Comparison of ENCODE assay signal across 9 cellular contexts in genomic region chr3:71057526-71057894, GRCh38.
DNase-seq lines count a peak whose midpoint lies in the region; ATAC-seq, FAIRE-seq and TF ChIP-seq lines count a peak whose summit lies in the region.
"Had no signal": no experiment of that assay in that cellular context is flagged by ENCODE, and none has a peak within 500 bp of the region (broad histone marks: within the 10 kb centered on the region; RNA-seq: fewer than 3 reads in every experiment).

No MANE protein-coding gene starts in this region.

- H3K9me3 ChIP-seq in H9 (ENCODE audit: control insufficient read depth, low read depth, low read length): no peaks in the 10 kb centered on the region
- H3K9me3 ChIP-seq in PC-3 (ENCODE audit: low read length): no peaks in the 10 kb centered on the region
- H3K9me3 ChIP-seq in H1 (ENCODE audit: insufficient read depth in 2 of 2, low read depth in 1 of 2, low read length in 1 of 2): no peaks in the 10 kb centered on the region

- CTCF ChIA-PET in PC-3 (lab: Charles Lee): no interaction called here
- CTCF ChIA-PET in H1 (lab: Charles Lee; ENCODE audit: partially characterized antibody): interaction anchor here (1.1 to 2.1 kb wide), 4 partner anchors 11 to 34 kb away, joined by 3 to 7 read pairs (median 6); no protein-coding TSS in a partner anchor

- no peak for TF ChIP-seq POLR2A in H1 (IDR thresholded peaks at IDR 0.05; ENCODE audit: control extremely low read depth in 1 of 2, low read depth in 2 of 2, low read length in 2 of 2)

- no peak overlapping the region for H3K56ac ChIP-seq in H9 (ENCODE audit: insufficient read length, low read depth, low read length)
- H3K56ac ChIP-seq in H1 (replicated peaks; ENCODE audit: insufficient read length, low read depth, low read length): no peak overlapping the region

- peak overlapping the region; percentile 38 to 59 (median 53); a peak in 2 of 7 replicates for H3K27ac Mint-ChIP-seq in H9
- no peak overlapping the region for H3K27ac Mint-ChIP-seq in nephron progenitor cell

- H3K79me1 ChIP-seq in H9 (ENCODE audit: insufficient read depth, low read depth, low read length, poor library complexity, severe bottlenecking): no peaks in the 10 kb centered on the region
- no peaks in the 10 kb centered on the region; the same call in 1 of the 2 replicates for H3K79me1 ChIP-seq in H1 (ENCODE audit: low read depth, low read length)

- H3K4me3 ChIP-seq in PC-3 (ENCODE audit: low read length) (peak overlapping the region; percentile 58), H1 (ENCODE audit: extremely low read depth in 1 of 4, insufficient read depth in 2 of 4, low read depth in 3 of 4, low read length in 4 of 4) (no peak overlapping the region)

- no peaks in the 10 kb centered on the region for H3K9me2 ChIP-seq in PC-3 (replicated peaks; ENCODE audit: low read length)

- H2BK12ac ChIP-seq in H9 (ENCODE audit: insufficient read length, low read depth, low read length): no peak overlapping the region
- H2BK12ac ChIP-seq in H1 (ENCODE audit: low read depth, low read length): no peak overlapping the region; the same call in 1 of the 2 replicates

- H2BK20ac ChIP-seq in H9 (ENCODE audit: low read depth, low read length, poor library complexity, severe bottlenecking) (no peak overlapping the region), H1 (ENCODE audit: low read length) (no peak overlapping the region)

- POLR2A ChIA-PET in PC-3 (lab: Charles Lee; ENCODE audit: unreplicated experiment): interaction anchor here (0.6 to 1.2 kb wide), 3 partner anchors 26 to 627 kb away, joined by 3 to 6 read pairs (median 4); no protein-coding TSS in a partner anchor
- POLR2A ChIA-PET in H1 (lab: Charles Lee; ENCODE audit: partially characterized antibody): interaction anchor here (0.5 kb wide), 1 partner anchor 529 kb away, joined by 5 read pairs; no protein-coding TSS in a partner anchor

- H3K4me1 ChIP-seq in H9 (ENCODE audit: insufficient read depth, low read length): peaks cover 8% of the 10 kb centered on the region; the same call in 1 of the 2 replicates
- peaks cover 84% of the 10 kb centered on the region for H3K4me1 ChIP-seq in PC-3 (ENCODE audit: insufficient read depth, low read length)
- H3K4me1 ChIP-seq in H1 (replicated peaks in 1 of 4; ENCODE audit: control insufficient read depth in 3 of 4, insufficient read depth in 4 of 4, low read length in 3 of 4): peaks cover 6 to 46% (median 19%) of the 10 kb centered on the region in 4 experiments

- no peaks in the 10 kb centered on the region for H3K36me3 ChIP-seq in PC-3 (ENCODE audit: low read depth, low read length)
- no peaks in the 10 kb centered on the region for H3K36me3 ChIP-seq in H1 (ENCODE audit: control insufficient read depth in 2 of 4, insufficient read depth in 4 of 4, low read length in 3 of 4)

- H2AK5ac ChIP-seq in H9 (ENCODE audit: insufficient read length, low read length) (no peak overlapping the region), H1 (ENCODE audit: low read depth, low read length) (no peak overlapping the region)

- no peak overlapping the region for H2BK5ac ChIP-seq in H9 (ENCODE audit: insufficient read length, low read length)
- H2BK5ac ChIP-seq in H1 (ENCODE audit: low read depth, low read length): no peak overlapping the region

- peaks cover 91 to 92% of the 10 kb centered on the region in 2 experiments for H3K4me1 Mint-ChIP-seq in H9
- no peaks in the 10 kb centered on the region for H3K4me1 Mint-ChIP-seq in nephron progenitor cell

- H3K79me2 ChIP-seq in H9 (ENCODE audit: insufficient read depth, low read length) (no peaks in the 10 kb centered on the region), PC-3 (ENCODE audit: low read length) (peaks cover 82% of the 10 kb centered on the region), H1 (ENCODE audit: control insufficient read depth in 1 of 2, insufficient read depth in 2 of 2, low read length in 2 of 2) (peaks cover 0 to 53% of the 10 kb centered on the region in 2 experiments; a peak in 2 of 4 replicates)

- no peak overlapping the region for H3K23ac ChIP-seq in H9 (ENCODE audit: insufficient read length, low read depth, low read length)
- H3K23ac ChIP-seq in H1 (ENCODE audit: insufficient read length): no peak overlapping the region

- H4K91ac ChIP-seq in H9 (ENCODE audit: insufficient read length, low read depth, low read length): no peak overlapping the region
- H4K91ac ChIP-seq in H1 (replicated peaks; ENCODE audit: insufficient read length, low read length): no peak overlapping the region

- no peak overlapping the region for H2BK15ac ChIP-seq in H9 (ENCODE audit: low read depth, low read length)
- no peak overlapping the region for H2BK15ac ChIP-seq in H1 (ENCODE audit: low read length)

- no peak overlapping the region for H3K4me2 ChIP-seq in H9 (ENCODE audit: insufficient read depth, insufficient read length, low read length)
- peak overlapping the region; percentile 85 for H3K4me2 ChIP-seq in PC-3 (ENCODE audit: low read length)
- no peak overlapping the region for H3K4me2 ChIP-seq in H1 (ENCODE audit: insufficient read depth in 1 of 2, low read depth in 2 of 2, low read length in 2 of 2)

- no peak overlapping the region for H3T11ph ChIP-seq in H9 (ENCODE audit: low read length)

- peaks cover 20% of the 10 kb centered on the region for H3F3A ChIP-seq in PC-3 (ENCODE audit: low read length, unreplicated experiment)

- H3K23me2 ChIP-seq in H9 (ENCODE audit: insufficient read length, low read depth, low read length, poor library complexity, severe bottlenecking) (no peaks in the 10 kb centered on the region), H1 (ENCODE audit: low read depth, low read length) (no peaks in the 10 kb centered on the region)

- H3K36me3 Mint-ChIP-seq in H9 (ENCODE audit: insufficient read depth in 1 of 3, low read depth in 3 of 3): peaks cover 0 to 2% (median 0%) of the 10 kb centered on the region in 3 experiments; a peak in 1 of 7 replicates
- no peaks in the 10 kb centered on the region for H3K36me3 Mint-ChIP-seq in nephron progenitor cell (ENCODE audit: low read depth)

- H3K27me3 Mint-ChIP-seq in H9 (ENCODE audit: low read depth) (no peaks in the 10 kb centered on the region), nephron progenitor cell (ENCODE audit: low read depth, poor library complexity) (no peaks in the 10 kb centered on the region)

- no peaks in the 10 kb centered on the region; a peak in 1 of 5 replicates for H3K9me3 Mint-ChIP-seq in H9
- H3K9me3 Mint-ChIP-seq in nephron progenitor cell: no peaks in the 10 kb centered on the region

- H3K27ac ChIP-seq in H9 (ENCODE audit: insufficient read length, low read depth, low read length) (no peak overlapping the region), PC-3 (ENCODE audit: low read length) (peak overlapping the region; percentile 93), H1 (ENCODE audit: low read depth, low read length) (no peak overlapping the region), substantia nigra (ENCODE audit: low read depth, low read length, poor library complexity, severe bottlenecking) (no peak overlapping the region)

- H4K8ac ChIP-seq in H9 (replicated peaks; ENCODE audit: insufficient read length, low read depth, low read length) (no peak overlapping the region), H1 (ENCODE audit: extremely low read depth, insufficient read depth, low read length) (no peak overlapping the region)

- H3K14ac ChIP-seq in H9 (ENCODE audit: insufficient read depth, low read length) (no peak overlapping the region), H1 (ENCODE audit: insufficient read length) (no peak overlapping the region)

- ATAC-seq in PC-3 (peak; percentile 41), GM21515 (IDR thresholded peaks at IDR 0.05; ENCODE audit: unreplicated experiment) (no peak)

- WGBS in H9 (ENCODE audit: extremely low coverage, insufficient read length, low lambda C conversion rate): no CpG with 5 or more reads among the region's 4 CpGs
- WGBS in H1 (ENCODE audit: extremely low coverage in 1 of 2, insufficient coverage in 1 of 2, insufficient read length in 1 of 2, insufficient replicate concordance in 2 of 2, low coverage in 1 of 2, low lambda C conversion rate in 2 of 2, missing lambda C conversion rate in 1 of 2), 2 experiments: 63% methylated on average over 4 of the region's 4 CpGs; no CpG with 5 or more reads in 1 of the 2 experiments

- H3K4me3 Mint-ChIP-seq in H9 (peak overlapping the region in 1 of 2 experiments; percentile 28; a peak in 1 of 5 replicates), nephron progenitor cell (no peak overlapping the region)

- H2BK120ac ChIP-seq in H9 (ENCODE audit: low read depth, low read length, poor library complexity, severe bottlenecking) (no peak overlapping the region), H1 (replicated peaks; ENCODE audit: low read depth, low read length) (no peak overlapping the region)

- no peak overlapping the region for H4K5ac ChIP-seq in H9 (ENCODE audit: insufficient read length, low read depth, low read length)
- no peak overlapping the region for H4K5ac ChIP-seq in H1 (ENCODE audit: insufficient read length, low read depth, low read length)

- H2AFZ ChIP-seq in H9 (ENCODE audit: low read length) (no peak overlapping the region), PC-3 (ENCODE audit: low read length) (peak overlapping the region; percentile 2; the same call in 1 of the 2 replicates), H1 (ENCODE audit: low read length) (no peak overlapping the region)

- no peak for TF ChIP-seq EP300 in H1 (IDR thresholded peaks at IDR 0.05; ENCODE audit: borderline replicate concordance in 1 of 2, low read depth in 2 of 2, low read length in 2 of 2)

- TF ChIP-seq CTCF in H9 (conservative IDR thresholded peaks at IDR 0.05): no peak
- TF ChIP-seq CTCF in PC-3 (conservative IDR thresholded peaks at IDR 0.05; ENCODE audit: low read depth, low read length): no peak
- no peak for TF ChIP-seq CTCF in H1 (IDR thresholded peaks at IDR 0.05; ENCODE audit: control extremely low read depth in 1 of 3, insufficient read depth in 1 of 3, low read depth in 1 of 3, low read length in 3 of 3)
- no peak for TF ChIP-seq CTCF in nephron progenitor cell (IDR thresholded peaks at IDR 0.05)

- H4K20me1 ChIP-seq in H9 (ENCODE audit: control insufficient read depth, insufficient read depth, insufficient read length) (no peaks in the 10 kb centered on the region), PC-3 (ENCODE audit: low read length) (no peaks in the 10 kb centered on the region), H1 (replicated peaks in 1 of 2; ENCODE audit: control insufficient read depth in 1 of 2, insufficient read depth in 2 of 2, low read length in 2 of 2) (peaks cover 0 to 2% of the 10 kb centered on the region in 2 experiments)

- no peaks in the 10 kb centered on the region for H3K27me3 ChIP-seq in H9 (ENCODE audit: insufficient read depth, low read length)
- no peaks in the 10 kb centered on the region for H3K27me3 ChIP-seq in PC-3 (ENCODE audit: low read length)
- no peaks in the 10 kb centered on the region for H3K27me3 ChIP-seq in H1 (replicated peaks in 1 of 4; ENCODE audit: control insufficient read depth in 3 of 4, extremely low read depth in 1 of 4, insufficient read depth in 3 of 4, low read length in 3 of 4)

- no TSS peak for BruUV-seq in PC-3 (replicated peaks; lab: Mats Ljungman, UMichigan)

- DNase-seq in H9 (no peak), PC-3 (peak; percentile 87), H1 (ENCODE audit: low read depth in 1 of 2, low spot score in 2 of 2) (no peak), renal cortical epithelial cell (ENCODE audit: low read depth) (peak; percentile 39), substantia nigra (lab: John Stamatoyannopoulos, UW) (no peak), nephron progenitor cell (no peak), NCI-H2107 (lab: John Stamatoyannopoulos, UW) (no peak)
- DNase-seq: occipital lobe had no signal

- no peak for TF ChIP-seq RAD21 in H1 (IDR thresholded peaks at IDR 0.05 in 1 of 2, conservative IDR thresholded peaks at IDR 0.05 in 1 of 2; ENCODE audit: low read depth in 2 of 2, low read length in 2 of 2)

- H3K4ac ChIP-seq in H9 (ENCODE audit: low read depth, low read length) (no peak overlapping the region), H1 (replicated peaks; ENCODE audit: insufficient read length, low read depth, low read length) (no peak overlapping the region)

- peak; percentile 63 for FAIRE-seq in H1 (lab: Jason Lieb, UNC)

- intact Hi-C loops in PC-3 (cut with micrococcal nuclease): loop anchor here (1.0 to 2.0 kb wide), 3 partner anchors 9 to 51 kb away; no protein-coding TSS in a partner anchor

- H3K18ac ChIP-seq in H9 (ENCODE audit: insufficient read length, low read depth, low read length) (no peak overlapping the region), H1 (ENCODE audit: extremely low read depth, low read length) (no peak overlapping the region)

- H3K9ac ChIP-seq in H9 (ENCODE audit: extremely low read depth, insufficient read length, low read length) (no peak overlapping the region), PC-3 (ENCODE audit: low read length) (peak overlapping the region; percentile 77), H1 (replicated peaks in 1 of 4; ENCODE audit: extremely low read depth in 1 of 4, low read depth in 3 of 4, low read length in 3 of 4) (no peak overlapping the region)

Comparison
In these comparisons a context has a peak if more than half of its experiments do, and no peak if none do; other contexts are left out.
1. DNase-seq: peak in PC-3 (single experiment) and renal cortical epithelial cell (single experiment); none in H9 (single experiment), H1 (0 of 2), substantia nigra (0 of 49), nephron progenitor cell (single experiment) and NCI-H2107 (single experiment).